Comparison of ENCODE assay signal across 31 cellular contexts in genomic region chr1:22260860-22261432, GRCh38.
"Had no signal": no experiment of that assay in that cellular context is flagged by ENCODE, and none has a peak within 500 bp of the region (broad histone marks: within the 10 kb centered on the region; RNA-seq: fewer than 3 reads in every experiment).

No MANE protein-coding gene starts in this region.

- H3K4me3 ChIP-seq: body of pancreas, cardiac muscle cell, coronary artery, dorsolateral prefrontal cortex, heart right ventricle, left lung, lower lobe of right lung, skin epidermis, upper lobe of left lung, vagina had no signal

- H3K4me1 ChIP-seq: foreskin keratinocyte, heart right ventricle, vagina had no signal

- DNase-seq: activated CD4-positive, alpha-beta T cell treated with anti-CD3 and anti-CD28 coated beads for 36 hours; activated CD4-positive, CD25-positive, alpha-beta regulatory T cell; activated CD8-positive, alpha-beta memory T cell treated with anti-CD3 and anti-CD28 coated beads, Interleukin-2, amount 10 ng/mL, durations not matched to agents 7 days and 5 days; activated CD8-positive, alpha-beta T cell treated with anti-CD3 and anti-CD28 coated beads, Interleukin-2, amount 10 ng/mL, durations not matched to agents 7 days and 5 days; activated naive CD4-positive, alpha-beta T cell treated with Interleukin-2 at 50 U/mL for 16 hours; activated T-cell treated with anti-CD3 and anti-CD28 coated beads, Interleukin-2, amount 50 U/mL, for 48 hours; aorta; body of pancreas; cerebellar nuclear complex; dorsolateral prefrontal cortex; effector memory CD8-positive, alpha-beta T cell; foreskin keratinocyte; heart right ventricle; kidney glomerular epithelial cell; lower lobe of right lung; mesendoderm; retina; stimulated activated CD4-positive, alpha-beta T cell treated with anti-CD3 and anti-CD28 coated beads, Interleukin-12 subunit alpha, Interleukin-12 subunit beta, amount 100 ng/mL, for 4 hours; stimulated activated CD4-positive, alpha-beta T cell treated with anti-CD3 and anti-CD28 coated beads, Interleukin-4, amount 100 ng/mL, for 1 hour; substantia nigra; upper lobe of left lung had no signal

- H3K27ac ChIP-seq: body of pancreas, cardiac muscle cell, coronary artery, dorsolateral prefrontal cortex, foreskin keratinocyte, heart right ventricle, left lung, lower lobe of right lung, neutrophil, skin epidermis, upper lobe of left lung, vagina had no signal

- H3K27me3 ChIP-seq: body of pancreas, cardiac muscle cell, left lung, neutrophil, upper lobe of left lung, vagina had no signal

- ATAC-seq: activated CD4-positive, alpha-beta T cell treated with anti-CD3 and anti-CD28 coated beads for 36 hours; activated CD8-positive, alpha-beta memory T cell treated with anti-CD3 and anti-CD28 coated beads, Interleukin-2, amount 10 ng/mL, durations not matched to agents 7 days and 5 days; activated CD8-positive, alpha-beta T cell treated with anti-CD3 and anti-CD28 coated beads, Interleukin-2, amount 10 ng/mL, durations not matched to agents 7 days and 5 days; body of pancreas; effector memory CD8-positive, alpha-beta T cell; esophagus mucosa; foreskin keratinocyte; heart right ventricle; left lung; lower lobe of right lung; natural killer cell treated with Interleukin-12 subunit alpha and Interleukin-12 subunit beta and Interleukin-15 and Interleukin-18, amount 100 ng/mL, for 72 hours; sciatic nerve; stimulated activated effector memory CD8-positive, alpha-beta T cell treated with anti-CD3 and anti-CD28 coated beads, Interleukin-12 subunit alpha, Interleukin-12 subunit beta, amount 100 ng/mL, for 72 hours had no signal

- H3K9me3 ChIP-seq: body of pancreas, heart right ventricle, left lung, lower lobe of right lung, neutrophil, upper lobe of left lung, vagina had no signal

- H3K36me3 ChIP-seq: cardiac muscle cell, heart right ventricle, left lung, lower lobe of right lung, neutrophil, upper lobe of left lung, vagina had no signal
